Comparison of ENCODE assay signal across 25 cellular contexts in the genomic region with DNA sequence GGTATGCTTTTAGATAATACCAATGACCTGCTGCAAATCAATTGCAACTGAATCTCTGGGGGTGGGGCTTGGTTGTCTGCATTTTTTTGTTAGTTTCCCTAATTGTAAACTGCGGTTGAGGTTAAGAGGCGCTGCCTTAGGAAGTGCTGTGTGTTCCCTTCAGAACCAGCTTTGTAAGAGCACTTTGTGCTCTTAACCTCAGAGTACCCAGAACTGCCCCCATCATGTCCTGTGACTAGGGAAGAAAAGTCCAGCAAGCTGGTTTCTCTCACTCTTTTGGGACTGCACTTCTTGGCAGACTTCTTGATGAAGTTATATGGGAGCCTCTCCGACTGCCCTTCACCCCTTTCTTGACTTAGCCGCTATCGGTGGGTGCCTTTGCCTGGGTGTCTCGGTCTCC.
A peak's percentile ranks its signal among the peaks of the same experiment; 100 is the strongest.
DNase-seq lines count a peak whose midpoint lies in the region; ATAC-seq and TF ChIP-seq lines count a peak whose summit lies in the region.
"Had no signal": no experiment of that assay in that cellular context is flagged by ENCODE, and none has a peak within 500 bp of the region (broad histone marks: within the 10 kb centered on the region; RNA-seq: fewer than 3 reads in every experiment).

No MANE protein-coding gene starts in this region.

- no peak overlapping the region for H3K27ac Mint-ChIP-seq in activated CD4-positive, alpha-beta T cell treated with anti-CD3 and anti-CD28 coated beads, Interleukin-2, amount 10 ng/mL, durations not matched to agents 24 days and 14 days
- H3K27ac Mint-ChIP-seq in stimulated activated naive CD8-positive, alpha-beta T cell treated with anti-CD3 and anti-CD28 coated beads, Interleukin-15, Interleukin-2, amounts not matched to agents 100 ng/mL and 50 ng/mL, for 24 hours: peak overlapping the region; percentile 31
- H3K27ac Mint-ChIP-seq in stimulated activated naive CD8-positive, alpha-beta T cell treated with anti-CD3 and anti-CD28 coated beads, Interleukin-15, amount 100 ng/mL, for 72 hours: no peak overlapping the region
- H3K27ac Mint-ChIP-seq: CD4-positive, alpha-beta T cell; endodermal cell; HFFc6; mesothelial cell of epicardium; T-helper 2 cell treated with Interferon-gamma antibody and Interleukin-4, amounts not matched to agents 5 μg/mL and 100 μg/mL, for 36 hours had no signal

- no peaks in the 10 kb centered on the region for H3K9me3 ChIP-seq in upper lobe of right lung
- H3K9me3 ChIP-seq: right atrium auricular region, tibial artery had no signal

- peak; percentile 58 for DNase-seq in activated CD4-positive, alpha-beta T cell treated with anti-CD3 and anti-CD28 coated beads, Interleukin-2, amount 10 ng/mL, durations not matched to agents 24 days and 14 days
- no peak for DNase-seq in activated CD4-positive, alpha-beta T cell treated with anti-CD3 and anti-CD28 coated beads for 48 hours
- no peak for DNase-seq in stimulated activated naive CD8-positive, alpha-beta T cell treated with anti-CD3 and anti-CD28 coated beads, Interleukin-15, amount 100 ng/mL, for 72 hours
- DNase-seq in islet precursor cell (peak; percentile 25), upper lobe of right lung (no peak), inferior parietal cortex (ENCODE audit: extremely low spot score) (no peak)
- DNase-seq: activated effector memory CD4-positive, alpha-beta T cell treated with anti-CD3 and anti-CD28 coated beads, Interleukin-2, amount 50 U/mL, for 16 hours; AML-193; CD4-positive, alpha-beta T cell; dermis blood vessel endothelial cell; endodermal cell; head of caudate nucleus; HFFc6; NCI-H1694; SHP77; stomach; tibial artery had no signal

- peaks cover 4% of the 10 kb centered on the region for H3K36me3 Mint-ChIP-seq in activated CD4-positive, alpha-beta T cell treated with anti-CD3 and anti-CD28 coated beads, Interleukin-2, amount 10 ng/mL, durations not matched to agents 24 days and 14 days (ENCODE audit: low read depth)
- peaks cover 6% of the 10 kb centered on the region for H3K36me3 Mint-ChIP-seq in stimulated activated naive CD8-positive, alpha-beta T cell treated with anti-CD3 and anti-CD28 coated beads, Interleukin-15, Interleukin-2, amounts not matched to agents 100 ng/mL and 50 ng/mL, for 24 hours (ENCODE audit: low read depth)

- no peak overlapping the region for H3K27ac ChIP-seq in upper lobe of right lung
- H3K27ac ChIP-seq: GM23248, right atrium auricular region, stomach, tibial artery had no signal

- no peak overlapping the region for H3K4me3 Mint-ChIP-seq in activated CD4-positive, alpha-beta T cell treated with anti-CD3 and anti-CD28 coated beads, Interleukin-2, amount 10 ng/mL, durations not matched to agents 24 days and 14 days
- no peak overlapping the region for H3K4me3 Mint-ChIP-seq in stimulated activated naive CD8-positive, alpha-beta T cell treated with anti-CD3 and anti-CD28 coated beads, Interleukin-15, Interleukin-2, amounts not matched to agents 100 ng/mL and 50 ng/mL, for 24 hours
- H3K4me3 Mint-ChIP-seq in stimulated activated naive CD8-positive, alpha-beta T cell treated with anti-CD3 and anti-CD28 coated beads, Interleukin-15, amount 100 ng/mL, for 72 hours: no peak overlapping the region
- H3K4me3 Mint-ChIP-seq: CD4-positive, alpha-beta T cell; endodermal cell; HFFc6; mesothelial cell of epicardium; T-helper 2 cell treated with Interferon-gamma antibody and Interleukin-4, amounts not matched to agents 5 μg/mL and 100 μg/mL, for 36 hours had no signal

- no peaks in the 10 kb centered on the region for H3K27me3 ChIP-seq in upper lobe of right lung
- H3K27me3 ChIP-seq: right atrium auricular region, stomach, tibial artery had no signal

- no peaks in the 10 kb centered on the region for H3K27me3 Mint-ChIP-seq in activated CD4-positive, alpha-beta T cell treated with anti-CD3 and anti-CD28 coated beads, Interleukin-2, amount 10 ng/mL, durations not matched to agents 24 days and 14 days
- H3K27me3 Mint-ChIP-seq in stimulated activated naive CD8-positive, alpha-beta T cell treated with anti-CD3 and anti-CD28 coated beads, Interleukin-15, Interleukin-2, amounts not matched to agents 100 ng/mL and 50 ng/mL, for 24 hours: peaks cover 15% of the 10 kb centered on the region
- peaks cover 26% of the 10 kb centered on the region for H3K27me3 Mint-ChIP-seq in stimulated activated naive CD8-positive, alpha-beta T cell treated with anti-CD3 and anti-CD28 coated beads, Interleukin-15, amount 100 ng/mL, for 72 hours
- H3K27me3 Mint-ChIP-seq: CD4-positive, alpha-beta T cell had no signal

- TF ChIP-seq CTCF in upper lobe of right lung (IDR thresholded peaks at IDR 0.05): no peak

- H3K4me1 ChIP-seq in upper lobe of right lung: peaks cover 9% of the 10 kb centered on the region
- H3K4me1 ChIP-seq: right atrium auricular region, tibial artery had no signal

- intact Hi-C loops in activated CD4-positive, alpha-beta T cell treated with anti-CD3 and anti-CD28 coated beads, Interleukin-2, amount 10 ng/mL, durations not matched to agents 24 days and 14 days (cut with micrococcal nuclease): loop anchor here (2.0 to 5.0 kb wide), 2 partner anchors 246 to 307 kb away; partner anchors contain the start of gene CXCR4
- intact Hi-C loops in upper lobe of right lung (cut with DNase I): no loop called here

- peaks cover 8% of the 10 kb centered on the region for H3K9me3 Mint-ChIP-seq in activated CD4-positive, alpha-beta T cell treated with anti-CD3 and anti-CD28 coated beads, Interleukin-2, amount 10 ng/mL, durations not matched to agents 24 days and 14 days
- H3K9me3 Mint-ChIP-seq in stimulated activated naive CD8-positive, alpha-beta T cell treated with anti-CD3 and anti-CD28 coated beads, Interleukin-15, Interleukin-2, amounts not matched to agents 100 ng/mL and 50 ng/mL, for 24 hours: peaks cover 6% of the 10 kb centered on the region
- H3K9me3 Mint-ChIP-seq in stimulated activated naive CD8-positive, alpha-beta T cell treated with anti-CD3 and anti-CD28 coated beads, Interleukin-15, amount 100 ng/mL, for 72 hours: peaks cover 7 to 10% of the 10 kb centered on the region in 2 donors

- H3K36me3 ChIP-seq in upper lobe of right lung: no peaks in the 10 kb centered on the region
- H3K36me3 ChIP-seq: right atrium auricular region, stomach, tibial artery had no signal

- H3K4me3 ChIP-seq in upper lobe of right lung: no peak overlapping the region
- H3K4me3 ChIP-seq: GM23248, right atrium auricular region, smooth muscle cell, stomach, tibial artery had no signal

- no peak for ATAC-seq in stimulated activated naive CD8-positive, alpha-beta T cell treated with anti-CD3 and anti-CD28 coated beads, Interleukin-15, amount 100 ng/mL, for 72 hours
- ATAC-seq in upper lobe of right lung (peak; percentile 89), HG02981 (IDR thresholded peaks at IDR 0.05; ENCODE audit: unreplicated experiment) (no peak)
- ATAC-seq: Panc1 had no signal

- peaks cover 40% of the 10 kb centered on the region for H3K4me1 Mint-ChIP-seq in activated CD4-positive, alpha-beta T cell treated with anti-CD3 and anti-CD28 coated beads, Interleukin-2, amount 10 ng/mL, durations not matched to agents 24 days and 14 days
- peaks cover 55% of the 10 kb centered on the region for H3K4me1 Mint-ChIP-seq in stimulated activated naive CD8-positive, alpha-beta T cell treated with anti-CD3 and anti-CD28 coated beads, Interleukin-15, Interleukin-2, amounts not matched to agents 100 ng/mL and 50 ng/mL, for 24 hours (ENCODE audit: low read depth)
- peaks cover 57% of the 10 kb centered on the region for H3K4me1 Mint-ChIP-seq in stimulated activated naive CD8-positive, alpha-beta T cell treated with anti-CD3 and anti-CD28 coated beads, Interleukin-15, amount 100 ng/mL, for 72 hours
- H3K4me1 Mint-ChIP-seq: endodermal cell, mesothelial cell of epicardium had no signal

Comparison
In these comparisons a context has a peak if more than half of its experiments do, and no peak if none do; other contexts are left out.
1. DNase-seq: peak in activated CD4-positive, alpha-beta T cell treated with anti-CD3 and anti-CD28 coated beads, Interleukin-2, amount 10 ng/mL, durations not matched to agents 24 days and 14 days (single experiment) and islet precursor cell (single experiment); none in activated CD4-positive, alpha-beta T cell treated with anti-CD3 and anti-CD28 coated beads for 48 hours (single experiment), stimulated activated naive CD8-positive, alpha-beta T cell treated with anti-CD3 and anti-CD28 coated beads, Interleukin-15, amount 100 ng/mL, for 72 hours (0 of 2), upper lobe of right lung (single experiment) and inferior parietal cortex (single experiment).